10 cellular contexts compared by ENCODE assay signal in the genomic region with DNA sequence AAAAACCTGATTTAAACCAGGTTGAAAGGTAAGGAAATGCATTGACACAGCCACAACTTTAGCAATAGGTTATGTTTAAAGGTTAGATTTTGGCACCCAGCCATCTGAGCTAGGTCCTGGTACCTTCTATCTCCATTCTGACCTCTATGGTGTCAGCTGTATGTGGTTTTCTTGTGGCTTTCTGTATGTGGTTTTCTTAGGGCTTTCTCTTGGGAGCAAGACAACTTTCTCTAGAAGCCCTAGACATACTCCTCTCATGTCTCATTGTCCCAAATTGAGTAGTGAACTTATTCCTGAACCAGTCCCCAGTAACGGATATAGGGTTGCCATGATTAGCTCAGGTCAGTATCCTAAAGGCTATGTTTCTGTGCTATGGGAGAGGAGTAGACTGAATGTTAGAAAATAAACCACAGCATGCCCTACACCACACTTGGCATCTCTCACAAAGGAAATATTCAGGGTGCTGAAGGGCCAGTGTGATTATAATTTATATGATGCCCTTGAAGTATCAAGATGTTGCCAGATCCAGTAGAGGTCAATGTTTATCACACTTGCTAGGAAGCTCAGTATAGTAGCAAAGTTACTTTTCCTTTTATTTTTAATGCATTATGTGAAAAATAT.
DNase-seq lines count a peak whose midpoint lies in the region; ATAC-seq and TF ChIP-seq lines count a peak whose summit lies in the region.
"Had no signal": no experiment of that assay in that cellular context is flagged by ENCODE, and none has a peak within 500 bp of the region (broad histone marks: within the 10 kb centered on the region; RNA-seq: fewer than 3 reads in every experiment).

No MANE protein-coding gene starts in this region.

- H3K4me3 ChIP-seq in right atrium auricular region (no peak overlapping the region), MG63 (no peak overlapping the region)

- POLR2A ChIA-PET in activated B cell treated with CpG ODN at 0.5 μM for 24 hours (lab: Charles Lee), result no interaction called here

- H3K27ac Mint-ChIP-seq in activated B cell treated with CpG ODN at 0.5 μM for 24 hours (no peak overlapping the region), mesothelial cell of epicardium (no peak overlapping the region)
- no peak overlapping the region for H3K27ac Mint-ChIP-seq in stimulated activated naive CD8-positive, alpha-beta T cell treated with anti-CD3 and anti-CD28 coated beads, Interleukin-15, amount 100 ng/mL, for 72 hours

- H3K27me3 Mint-ChIP-seq in activated B cell treated with CpG ODN at 0.5 μM for 24 hours (no peaks in the 10 kb centered on the region), mesothelial cell of epicardium (ENCODE audit: low read depth) (no peaks in the 10 kb centered on the region)
- no peaks in the 10 kb centered on the region for H3K27me3 Mint-ChIP-seq in stimulated activated naive CD8-positive, alpha-beta T cell treated with anti-CD3 and anti-CD28 coated beads, Interleukin-15, amount 100 ng/mL, for 72 hours

- H3K4me1 ChIP-seq in right atrium auricular region, result no peaks in the 10 kb centered on the region
- H3K4me1 ChIP-seq: parathyroid adenoma had no signal

- no peak for TF ChIP-seq CTCF in right atrium auricular region (IDR thresholded peaks at IDR 0.05)
- TF ChIP-seq CTCF in activated B cell treated with CpG ODN at 0.5 μM for 24 hours (IDR thresholded peaks at IDR 0.05), result no peak
- no peak for TF ChIP-seq CTCF in mesothelial cell of epicardium (IDR thresholded peaks at IDR 0.05; ENCODE audit: unreplicated experiment)

- TF ChIP-seq POLR2A in GM18505 (IDR thresholded peaks at IDR 0.05; ENCODE audit: borderline replicate concordance, extremely low read depth, insufficient read depth, insufficient read length), result no peak

- no peaks in the 10 kb centered on the region for H3K36me3 ChIP-seq in right atrium auricular region
- H3K36me3 ChIP-seq in MG63, result no peaks in the 10 kb centered on the region

- H3K27me3 ChIP-seq in right atrium auricular region (no peaks in the 10 kb centered on the region), MG63 (no peaks in the 10 kb centered on the region)

- H3K4me1 Mint-ChIP-seq in activated B cell treated with CpG ODN at 0.5 μM for 24 hours, result peaks cover 27% of the 10 kb centered on the region
- H3K4me1 Mint-ChIP-seq in stimulated activated naive CD8-positive, alpha-beta T cell treated with anti-CD3 and anti-CD28 coated beads, Interleukin-15, amount 100 ng/mL, for 72 hours, result peaks cover 29% of the 10 kb centered on the region
- no peaks in the 10 kb centered on the region for H3K4me1 Mint-ChIP-seq in mesothelial cell of epicardium

- no peaks in the 10 kb centered on the region for H3K9me3 ChIP-seq in right atrium auricular region
- H3K9me3 ChIP-seq in MG63, result no peaks in the 10 kb centered on the region

- no peak overlapping the region for H3K27ac ChIP-seq in right atrium auricular region
- H3K27ac ChIP-seq: parathyroid adenoma had no signal

- ATAC-seq in Right ventricle myocardium inferior (peak; percentile 42), HG03066 (IDR thresholded peaks at IDR 0.05; ENCODE audit: low read depth, unreplicated experiment) (peak; percentile 72), activated B cell treated with CpG ODN at 0.5 μM for 24 hours (ENCODE audit: low read depth) (peak; percentile 62), GM18505 (IDR thresholded peaks at IDR 0.05; ENCODE audit: unreplicated experiment) (no peak)
- ATAC-seq in stimulated activated naive CD8-positive, alpha-beta T cell treated with anti-CD3 and anti-CD28 coated beads, Interleukin-15, amount 100 ng/mL, for 72 hours, result peak; percentile 78

- H3K36me3 Mint-ChIP-seq in activated B cell treated with CpG ODN at 0.5 μM for 24 hours (ENCODE audit: low read depth), result peaks cover 3% of the 10 kb centered on the region
- no peaks in the 10 kb centered on the region for H3K36me3 Mint-ChIP-seq in mesothelial cell of epicardium

- H3K4me3 Mint-ChIP-seq in activated B cell treated with CpG ODN at 0.5 μM for 24 hours, result no peak overlapping the region
- H3K4me3 Mint-ChIP-seq in stimulated activated naive CD8-positive, alpha-beta T cell treated with anti-CD3 and anti-CD28 coated beads, Interleukin-15, amount 100 ng/mL, for 72 hours, result no peak overlapping the region
- no peak overlapping the region for H3K4me3 Mint-ChIP-seq in mesothelial cell of epicardium
- H3K4me3 Mint-ChIP-seq: activated T-cell treated with anti-CD3 and anti-CD28 coated beads, Interleukin-2, amount 50 U/mL, for 4 hours had no signal

- H3K9me3 Mint-ChIP-seq in activated B cell treated with CpG ODN at 0.5 μM for 24 hours (no peaks in the 10 kb centered on the region), mesothelial cell of epicardium (no peaks in the 10 kb centered on the region)
- no peaks in the 10 kb centered on the region for H3K9me3 Mint-ChIP-seq in stimulated activated naive CD8-positive, alpha-beta T cell treated with anti-CD3 and anti-CD28 coated beads, Interleukin-15, amount 100 ng/mL, for 72 hours
- H3K9me3 Mint-ChIP-seq: activated T-cell treated with anti-CD3 and anti-CD28 coated beads, Interleukin-2, amount 50 U/mL, for 4 hours had no signal

- intact Hi-C loops in Right ventricle myocardium inferior (cut with DNase I) (no loop called here), activated B cell treated with CpG ODN at 0.5 μM for 24 hours (cut with micrococcal nuclease) (no loop called here)

- DNase-seq in Right ventricle myocardium inferior (ENCODE audit: missing footprints), result no peak
- no peak for DNase-seq in right atrium auricular region (ENCODE audit: low spot score)
- DNase-seq in activated B cell treated with CpG ODN at 0.5 μM for 24 hours, result no peak
- peak in 1 of 2 donors; percentile 15 for DNase-seq in stimulated activated naive CD8-positive, alpha-beta T cell treated with anti-CD3 and anti-CD28 coated beads, Interleukin-15, amount 100 ng/mL, for 72 hours
- no peak for DNase-seq in mesothelial cell of epicardium (ENCODE audit: low spot score in 2 of 2, unreplicated experiment in 2 of 2)
- no peak for DNase-seq in MG63
- DNase-seq: activated T-cell treated with anti-CD3 and anti-CD28 coated beads, Interleukin-2, amount 50 U/mL, for 4 hours had no signal

- CTCF ChIA-PET in activated B cell treated with CpG ODN at 0.5 μM for 24 hours (lab: Charles Lee), result interaction anchor here (1.1 to 1.6 kb wide), 2 partner anchors 80 to 466 kb away, joined by 3 to 6 read pairs; no protein-coding TSS in a partner anchor
